In genomic region chr16:30756781-30757100, GRCh38 we compare ENCODE assay signal across 18 cellular contexts. TPM values are rescaled to one million over a fixed set of nuclear protein-coding genes. Genes with fewer than 3 reads are reported as not detected.
DNase-seq lines count a peak whose midpoint lies in the region; ATAC-seq, FAIRE-seq and TF ChIP-seq lines count a peak whose summit lies in the region.
"Had no signal": no experiment of that assay in that cellular context is flagged by ENCODE, and none has a peak within 500 bp of the region (broad histone marks: within the 10 kb centered on the region; RNA-seq: fewer than 3 reads in every experiment).

No MANE protein-coding gene starts in this region.

- no peak overlapping the region for H3K4me2 ChIP-seq in K562 (ENCODE audit: insufficient read depth, low read length)
- H3K4me2 ChIP-seq: BLaER1 had no signal

- intact Hi-C loops in K562 (cut with micrococcal nuclease): no loop called here

- no peak overlapping the region for H3K4me3 ChIP-seq in K562
- H3K4me3 ChIP-seq: BLaER1, GM23248 had no signal

- no peak for DNase-seq in T-helper 1 cell
- DNase-seq in K562 (ENCODE audit: extremely low read depth in 1 of 4, low spot score in 3 of 4): no peak
- no peak for DNase-seq in neural crest cell (ENCODE audit: low read depth, low spot score)
- no peak for DNase-seq in T1000 (lab: John Stamatoyannopoulos, UW)
- DNase-seq in naive thymus-derived CD8-positive, alpha-beta T cell: no peak
- DNase-seq: 8988T; AML-193; Caco-2; CD8-positive, alpha-beta memory T cell; DND-41; GF-D8; GM23248 had no signal

- TF ChIP-seq CTCF in 22Rv1 (IDR thresholded peaks at IDR 0.05) (no peak), K562 (IDR thresholded peaks at IDR 0.05 in 2 of 3, conservative IDR thresholded peaks at IDR 0.05 in 1 of 3; ENCODE audit: insufficient read depth in 2 of 3, low read depth in 1 of 3, low read length in 3 of 3) (no peak), neural crest cell (conservative IDR thresholded peaks at IDR 0.05) (no peak)

- no peaks in the 10 kb centered on the region for H3K9me1 ChIP-seq in K562 (ENCODE audit: control insufficient read depth, insufficient read depth, low read length)

- CTCF ChIA-PET in K562 (lab: Yijun Ruan, JAX; ENCODE audit: low intra/inter-chr PET ratio): no interaction called here

- no TSS peak for BruUV-seq in K562 (replicated peaks; lab: Mats Ljungman, UMichigan)

- no peak overlapping the region; a peak in 1 of 4 replicates for H3K9ac ChIP-seq in K562 (ENCODE audit: insufficient read depth in 1 of 2, low read depth in 2 of 2, low read length in 2 of 2)
- H3K9ac ChIP-seq: BLaER1, GM23248 had no signal

- no peak overlapping the region for H2AFZ ChIP-seq in K562 (ENCODE audit: low read depth, low read length)
- H2AFZ ChIP-seq: GM23248 had no signal

- no peaks in the 10 kb centered on the region for H3K27me3 ChIP-seq in K562 (ENCODE audit: control insufficient read depth in 2 of 2, insufficient read depth in 2 of 2, low read length in 2 of 2)
- H3K27me3 ChIP-seq: BLaER1 had no signal

- H3K27ac Mint-ChIP-seq in T-helper 1 cell treated with Interleukin-12 subunit alpha and Interleukin-12 subunit beta and Interleukin-4 antibody, amounts not matched to agents 30 μg/mL and 1 μg/mL, for 36 hours: peak overlapping the region; percentile 67
- H3K27ac Mint-ChIP-seq in neural crest cell (ENCODE audit: unreplicated experiment): no peak overlapping the region
- no peak overlapping the region for H3K27ac Mint-ChIP-seq in naive thymus-derived CD8-positive, alpha-beta T cell

- H3K4me3 Mint-ChIP-seq in T-helper 1 cell treated with Interleukin-12 subunit alpha and Interleukin-12 subunit beta and Interleukin-4 antibody, amounts not matched to agents 30 μg/mL and 1 μg/mL, for 36 hours: no peak overlapping the region
- H3K4me3 Mint-ChIP-seq in neural crest cell: peak overlapping the region; percentile 58
- no peak overlapping the region for H3K4me3 Mint-ChIP-seq in naive thymus-derived CD8-positive, alpha-beta T cell

- POLR2A ChIA-PET in K562 (lab: Yijun Ruan, JAX): interaction anchor here (0.6 to 2.0 kb wide), 5 partner anchors 9 to 100 kb away, joined by 3 to 9 read pairs (median 3); partner anchors contain the start of genes PHKG2 and SRCAP
- POLR2A ChIA-PET in naive thymus-derived CD8-positive, alpha-beta T cell (lab: Charles Lee): interaction anchor here (0.8 kb wide), 1 partner anchor 9 kb away, joined by 4 read pairs; the partner anchor contains the start of gene PHKG2

- H4K20me1 ChIP-seq in K562 (replicated peaks; ENCODE audit: control insufficient read depth, insufficient read depth, low read length): no peaks in the 10 kb centered on the region
- H4K20me1 ChIP-seq: BLaER1 had no signal

- in situ Hi-C loops in K562 (cut with MboI): no loop called here

- no peak for FAIRE-seq in K562 (lab: Jason Lieb, UNC)
- FAIRE-seq: H54 had no signal

- H3K9me3 ChIP-seq in K562 (replicated peaks; ENCODE audit: control insufficient read depth, insufficient read depth, low read depth, low read length): no peaks in the 10 kb centered on the region
- H3K9me3 ChIP-seq: BLaER1, Caco-2 had no signal

- peaks cover 8% of the 10 kb centered on the region for H3K36me3 Mint-ChIP-seq in T-helper 1 cell treated with Interleukin-12 subunit alpha and Interleukin-12 subunit beta and Interleukin-4 antibody, amounts not matched to agents 30 μg/mL and 1 μg/mL, for 36 hours (ENCODE audit: low read depth)
- H3K36me3 Mint-ChIP-seq in neural crest cell (ENCODE audit: low read depth): no peaks in the 10 kb centered on the region
- peaks cover 0 to 33% (median 5%) of the 10 kb centered on the region in 3 donors for H3K36me3 Mint-ChIP-seq in naive thymus-derived CD8-positive, alpha-beta T cell

- peaks cover 8 to 20% of the 10 kb centered on the region in 2 experiments; a peak in 3 of 5 replicates for H3K4me1 ChIP-seq in K562 (replicated peaks in 1 of 2; ENCODE audit: control insufficient read depth in 2 of 2, insufficient read depth in 2 of 2, low read length in 2 of 2)

- H3K36me3 ChIP-seq in K562 (ENCODE audit: control insufficient read depth, insufficient read depth, low read length): peaks cover 79% of the 10 kb centered on the region

- H3K9me3 Mint-ChIP-seq in T-helper 1 cell treated with Interleukin-12 subunit alpha and Interleukin-12 subunit beta and Interleukin-4 antibody, amounts not matched to agents 30 μg/mL and 1 μg/mL, for 36 hours: no peaks in the 10 kb centered on the region
- no peaks in the 10 kb centered on the region for H3K9me3 Mint-ChIP-seq in neural crest cell
- H3K9me3 Mint-ChIP-seq in naive thymus-derived CD8-positive, alpha-beta T cell: no peaks in the 10 kb centered on the region
- H3K9me3 Mint-ChIP-seq: CD8-positive, alpha-beta memory T cell had no signal

- H3K27ac ChIP-seq in 22Rv1 (peak overlapping the region; percentile 10; the same call in 1 of the 2 replicates), K562 (ENCODE audit: extremely low read depth, low read depth, low read length) (no peak overlapping the region)
- H3K27ac ChIP-seq: BLaER1, GM23248 had no signal

- 94% methylated on average over 7 of the region's 13 CpGs for WGBS in K562 (ENCODE audit: insufficient coverage, low coverage, missing lambda C conversion rate)

- peaks cover 8% of the 10 kb centered on the region for H3K4me1 Mint-ChIP-seq in T-helper 1 cell treated with Interleukin-12 subunit alpha and Interleukin-12 subunit beta and Interleukin-4 antibody, amounts not matched to agents 30 μg/mL and 1 μg/mL, for 36 hours (ENCODE audit: low read depth)
- H3K4me1 Mint-ChIP-seq in neural crest cell: peaks cover 11% of the 10 kb centered on the region
- H3K4me1 Mint-ChIP-seq in naive thymus-derived CD8-positive, alpha-beta T cell: peaks cover 6 to 21% (median 11%) of the 10 kb centered on the region in 4 donors

- TF ChIP-seq POLR2A in K562 (conservative IDR thresholded peaks at IDR 0.05): no peak

- H3K27me3 Mint-ChIP-seq in T-helper 1 cell treated with Interleukin-12 subunit alpha and Interleukin-12 subunit beta and Interleukin-4 antibody, amounts not matched to agents 30 μg/mL and 1 μg/mL, for 36 hours (ENCODE audit: low read depth): no peaks in the 10 kb centered on the region
- H3K27me3 Mint-ChIP-seq in neural crest cell (ENCODE audit: low read depth): no peaks in the 10 kb centered on the region
- H3K27me3 Mint-ChIP-seq in naive thymus-derived CD8-positive, alpha-beta T cell: no peaks in the 10 kb centered on the region
- H3K27me3 Mint-ChIP-seq: CD8-positive, alpha-beta memory T cell had no signal

- no peak for TF ChIP-seq EP300 in K562 (IDR thresholded peaks at IDR 0.05; ENCODE audit: low read length)

- H3K79me2 ChIP-seq in K562 (ENCODE audit: control insufficient read depth, insufficient read depth, low read length): peaks cover 14% of the 10 kb centered on the region; the same call in 2 of the 3 replicates

- ATAC-seq in K562 (no peak), HG02938 (IDR thresholded peaks at IDR 0.05; ENCODE audit: unreplicated experiment) (no peak)
- ATAC-seq in naive thymus-derived CD8-positive, alpha-beta T cell: no peak
- ATAC-seq: HCT116 had no signal

- no peak for TF ChIP-seq RAD21 in K562 (CRISPR knock-in tag; conservative IDR thresholded peaks at IDR 0.05 in 1 of 2, IDR thresholded peaks at IDR 0.05 in 1 of 2)

RNA-seq across cellular contexts. Expression of gene CFAP119, which starts 5.1 kb away (rescaled TPM):
- 23.0 and 52.3 TPM in 2 replicates for total RNA-seq in K562 (2011; cell fraction: chromatin; rRNA removed; ENCODE audit: low replicate concordance)
- 44.0 and 46.5 TPM in 2 replicates for total RNA-seq in K562 (2011; cell fraction: nucleolus; rRNA removed)
- 24.7 and 39.0 TPM in 2 replicates for total RNA-seq in K562 (2011; cell fraction: nucleoplasm; rRNA removed)
- total RNA-seq in K562 (2014; rRNA removed) (16.1 and 18.5 TPM in 2 replicates), K562 (2014; rRNA removed; fragmentation: Illumina TruSeq; extraction: Trizol) (4.2 and 6.1 TPM in 2 replicates), K562 (2015; rRNA removed; fragmentation: Illumina TruSeq; extraction: Trizol) (7.0 and 7.4 TPM in 2 replicates), K562 (2021) (18.4 and 20.0 TPM in 2 replicates), neural crest cell (14.4 and 18.5 TPM in 2 replicates)
- polyA plus RNA-seq in K562 (2011; rRNA removed) (13.5 and 16.3 TPM in 2 replicates), K562 (2014; fragmentation: Illumina TruSeq; extraction: Trizol) (9.0 and 9.6 TPM in 2 replicates), K562 (2014; fragmentation: Nextera tagmentation; extraction: Ambion mirVana) (1 to 10 TPM; 5.5 to 6.2 TPM), K562 (2014; rRNA removed) (33.7 and 38.2 TPM in 2 replicates)
- 10.6 and 19.6 TPM in 2 replicates for polyA plus RNA-seq in K562 (2011; cell fraction: cytosol; rRNA removed)
- polyA plus RNA-seq in K562 (2011; cell fraction: nucleus; rRNA removed): 107 and 225 TPM in 2 replicates
- 14.9 and 20.9 TPM in 2 replicates for polyA plus RNA-seq in K562 (2012)
- polyA minus RNA-seq in K562 (2011; rRNA and poly(A)+ RNA removed): 1.2 and 2.5 TPM in 2 replicates
- 3.8 and 4.2 TPM in 2 replicates for polyA minus RNA-seq in K562 (2011; cell fraction: cytosol; rRNA and poly(A)+ RNA removed)
- 16.9 and 21.3 TPM in 2 replicates for polyA minus RNA-seq in K562 (2011; cell fraction: nucleus; rRNA and poly(A)+ RNA removed)
- total RNA-seq in naive thymus-derived CD8-positive, alpha-beta T cell: 1 to 10 TPM; 2.0 to 4.1 TPM
- polyA plus RNA-seq in naive thymus-derived CD8-positive, alpha-beta T cell: under 1 TPM; 0.11 to 0.38 (median 0.31) TPM

RNA-seq across cellular contexts. Expression of gene RNF40, which starts 5.4 kb away (rescaled TPM):
- 149 and 268 TPM in 2 replicates for total RNA-seq in K562 (2011; cell fraction: chromatin; rRNA removed; ENCODE audit: low replicate concordance)
- 112 and 115 TPM in 2 replicates for total RNA-seq in K562 (2011; cell fraction: nucleolus; rRNA removed)
- 105 and 116 TPM in 2 replicates for total RNA-seq in K562 (2011; cell fraction: nucleoplasm; rRNA removed)
- 81.9 and 95.6 TPM in 2 replicates for total RNA-seq in K562 (2014; rRNA removed)
- 73.7 and 81.5 TPM in 2 replicates for total RNA-seq in K562 (2014; rRNA removed; fragmentation: Illumina TruSeq; extraction: Trizol)
- 76.4 and 82.9 TPM in 2 replicates for total RNA-seq in K562 (2015; rRNA removed; fragmentation: Illumina TruSeq; extraction: Trizol)
- total RNA-seq in K562 (2021): 124 and 129 TPM in 2 replicates
- 91.7 and 97.8 TPM in 2 replicates for polyA plus RNA-seq in K562 (2011; rRNA removed)
- 60.8 and 77.4 TPM in 2 replicates for polyA plus RNA-seq in K562 (2011; cell fraction: cytosol; rRNA removed)
- polyA plus RNA-seq in K562 (2011; cell fraction: nucleus; rRNA removed): 137 and 170 TPM in 2 replicates
- 78.5 and 80.4 TPM in 2 replicates for polyA plus RNA-seq in K562 (2012)
- polyA plus RNA-seq in K562 (2014; fragmentation: Illumina TruSeq; extraction: Trizol): 107 and 115 TPM in 2 replicates
- 1 to 10 TPM; 6.2 to 9.1 TPM for polyA plus RNA-seq in K562 (2014; fragmentation: Nextera tagmentation; extraction: Ambion mirVana)
- polyA plus RNA-seq in K562 (2014; rRNA removed): 68.2 and 75.6 TPM in 2 replicates
- 89.9 and 91.7 TPM in 2 replicates for polyA minus RNA-seq in K562 (2011; rRNA and poly(A)+ RNA removed)
- polyA minus RNA-seq in K562 (2011; cell fraction: cytosol; rRNA and poly(A)+ RNA removed): 61.7 and 77.1 TPM in 2 replicates
- 39.2 and 51.2 TPM in 2 replicates for polyA minus RNA-seq in K562 (2011; cell fraction: nucleus; rRNA and poly(A)+ RNA removed)
- 154 and 157 TPM in 2 replicates for total RNA-seq in neural crest cell
- 100 to 1,000 TPM; 112 to 114 TPM for total RNA-seq in naive thymus-derived CD8-positive, alpha-beta T cell
- polyA plus RNA-seq in naive thymus-derived CD8-positive, alpha-beta T cell: 10 to 100 TPM; 24.4 to 52.4 (median 27.2) TPM

RNA-seq across cellular contexts. Expression of gene PHKG2, which starts 8.5 kb away (rescaled TPM):
- total RNA-seq in K562 (2011; cell fraction: chromatin; rRNA removed; ENCODE audit: low replicate concordance): 128 and 290 TPM in 2 replicates
- 161 and 163 TPM in 2 replicates for total RNA-seq in K562 (2011; cell fraction: nucleolus; rRNA removed)
- total RNA-seq in K562 (2011; cell fraction: nucleoplasm; rRNA removed): 157 and 194 TPM in 2 replicates
- total RNA-seq in K562 (2014; rRNA removed) (30.7 and 45.9 TPM in 2 replicates), K562 (2014; rRNA removed; fragmentation: Illumina TruSeq; extraction: Trizol) (18.3 and 21.2 TPM in 2 replicates), K562 (2015; rRNA removed; fragmentation: Illumina TruSeq; extraction: Trizol) (23.9 and 25.2 TPM in 2 replicates), K562 (2021) (39.7 and 40.7 TPM in 2 replicates), neural crest cell (39.2 and 40.8 TPM in 2 replicates)
- polyA plus RNA-seq in K562 (2011; rRNA removed) (44.1 and 54.4 TPM in 2 replicates), K562 (2014; fragmentation: Illumina TruSeq; extraction: Trizol) (39.2 and 41.0 TPM in 2 replicates), K562 (2014; fragmentation: Nextera tagmentation; extraction: Ambion mirVana) (10 to 100 TPM in 1 of 2 experiments, 1 to 10 TPM in 1; 5.8 to 14.1 TPM), K562 (2014; rRNA removed) (50.4 and 54.2 TPM in 2 replicates)
- 44.6 and 56.8 TPM in 2 replicates for polyA plus RNA-seq in K562 (2011; cell fraction: cytosol; rRNA removed)
- polyA plus RNA-seq in K562 (2011; cell fraction: nucleus; rRNA removed): 182 and 233 TPM in 2 replicates
- polyA plus RNA-seq in K562 (2012): 30.6 and 41.6 TPM in 2 replicates
- polyA minus RNA-seq in K562 (2011; rRNA and poly(A)+ RNA removed): 19.6 and 26.2 TPM in 2 replicates
- polyA minus RNA-seq in K562 (2011; cell fraction: cytosol; rRNA and poly(A)+ RNA removed): 14.9 and 17.4 TPM in 2 replicates
- 36.2 and 39.6 TPM in 2 replicates for polyA minus RNA-seq in K562 (2011; cell fraction: nucleus; rRNA and poly(A)+ RNA removed)
- total RNA-seq in naive thymus-derived CD8-positive, alpha-beta T cell: 10 to 100 TPM; 50.2 to 53.7 TPM
- polyA plus RNA-seq in naive thymus-derived CD8-positive, alpha-beta T cell: 10 to 100 TPM; 39.7 to 43.1 (median 40.6) TPM

RNA-seq across cellular contexts. Expression of gene ZNF629, which starts 30.3 kb away (rescaled TPM):
- 6.8 and 16.5 TPM in 2 replicates for total RNA-seq in K562 (2011; cell fraction: chromatin; rRNA removed; ENCODE audit: low replicate concordance)
- 8.6 and 11.3 TPM in 2 replicates for total RNA-seq in K562 (2011; cell fraction: nucleolus; rRNA removed)
- total RNA-seq in K562 (2011; cell fraction: nucleoplasm; rRNA removed): 6.7 and 7.3 TPM in 2 replicates
- 13.8 and 14.9 TPM in 2 replicates for total RNA-seq in K562 (2014; rRNA removed)
- total RNA-seq in K562 (2014; rRNA removed; fragmentation: Illumina TruSeq; extraction: Trizol): 6.7 and 7.3 TPM in 2 replicates
- total RNA-seq in K562 (2015; rRNA removed; fragmentation: Illumina TruSeq; extraction: Trizol): 9.2 and 10.0 TPM in 2 replicates
- 16.5 and 18.8 TPM in 2 replicates for total RNA-seq in K562 (2021)
- 2.6 and 4.4 TPM in 2 replicates for polyA plus RNA-seq in K562 (2011; rRNA removed)
- polyA plus RNA-seq in K562 (2011; cell fraction: cytosol; rRNA removed): 4.0 and 5.6 TPM in 2 replicates
- polyA plus RNA-seq in K562 (2011; cell fraction: nucleus; rRNA removed): 7.1 and 10.9 TPM in 2 replicates
- 12.0 and 13.0 TPM in 2 replicates for polyA plus RNA-seq in K562 (2012)
- polyA plus RNA-seq in K562 (2014; fragmentation: Illumina TruSeq; extraction: Trizol): 11.6 and 12.4 TPM in 2 replicates
- polyA plus RNA-seq in K562 (2014; fragmentation: Nextera tagmentation; extraction: Ambion mirVana): under 1 TPM; 0.44 to 0.66 TPM
- polyA plus RNA-seq in K562 (2014; rRNA removed): 6.1 and 7.4 TPM in 2 replicates
- polyA minus RNA-seq in K562 (2011; rRNA and poly(A)+ RNA removed): 4.2 and 5.3 TPM in 2 replicates
- polyA minus RNA-seq in K562 (2011; cell fraction: cytosol; rRNA and poly(A)+ RNA removed): 9.2 and 9.8 TPM in 2 replicates
- 8.3 and 11.2 TPM in 2 replicates for polyA minus RNA-seq in K562 (2011; cell fraction: nucleus; rRNA and poly(A)+ RNA removed)
- total RNA-seq in neural crest cell: 41.0 and 41.4 TPM in 2 replicates
- total RNA-seq in naive thymus-derived CD8-positive, alpha-beta T cell: 1 to 10 TPM; 9.3 to 10.0 TPM
- polyA plus RNA-seq in naive thymus-derived CD8-positive, alpha-beta T cell: 1 to 10 TPM in 1 of 3 donors, under 1 TPM in 2; 0.17 to 2.5 (median 0.91) TPM

RNA-seq across cellular contexts. Expression of gene SRCAP, which starts 57.8 kb away (rescaled TPM):
- 89.8 and 132 TPM in 2 replicates for total RNA-seq in K562 (2011; cell fraction: chromatin; rRNA removed; ENCODE audit: low replicate concordance)
- 44.6 and 46.2 TPM in 2 replicates for total RNA-seq in K562 (2011; cell fraction: nucleolus; rRNA removed)
- 58.6 and 74.8 TPM in 2 replicates for total RNA-seq in K562 (2011; cell fraction: nucleoplasm; rRNA removed)
- total RNA-seq in K562 (2014; rRNA removed) (16.0 and 16.3 TPM in 2 replicates), K562 (2014; rRNA removed; fragmentation: Illumina TruSeq; extraction: Trizol) (3.5 and 3.7 TPM in 2 replicates), K562 (2015; rRNA removed; fragmentation: Illumina TruSeq; extraction: Trizol) (5.8 and 7.9 TPM in 2 replicates), K562 (2021) (58.9 and 62.6 TPM in 2 replicates), neural crest cell (94.5 and 100.0 TPM in 2 replicates)
- polyA plus RNA-seq in K562 (2011; rRNA removed) (2.2 and 6.4 TPM in 2 replicates), K562 (2014; fragmentation: Illumina TruSeq; extraction: Trizol) (14.9 and 21.0 TPM in 2 replicates), K562 (2014; fragmentation: Nextera tagmentation; extraction: Ambion mirVana) (under 1 TPM; 0.21 to 0.53 TPM), K562 (2014; rRNA removed) (11.4 and 17.0 TPM in 2 replicates)
- 1.9 and 3.2 TPM in 2 replicates for polyA plus RNA-seq in K562 (2011; cell fraction: cytosol; rRNA removed)
- 18.6 and 29.8 TPM in 2 replicates for polyA plus RNA-seq in K562 (2011; cell fraction: nucleus; rRNA removed)
- polyA plus RNA-seq in K562 (2012): 16.6 and 25.8 TPM in 2 replicates
- 11.0 and 11.9 TPM in 2 replicates for polyA minus RNA-seq in K562 (2011; rRNA and poly(A)+ RNA removed)
- polyA minus RNA-seq in K562 (2011; cell fraction: cytosol; rRNA and poly(A)+ RNA removed): 21.7 and 27.4 TPM in 2 replicates
- 17.2 and 20.0 TPM in 2 replicates for polyA minus RNA-seq in K562 (2011; cell fraction: nucleus; rRNA and poly(A)+ RNA removed)
- total RNA-seq in naive thymus-derived CD8-positive, alpha-beta T cell: 100 to 1,000 TPM; 107 to 110 TPM
- polyA plus RNA-seq in naive thymus-derived CD8-positive, alpha-beta T cell: 10 to 100 TPM in 2 of 3 donors, 1 to 10 TPM in 1; 5.2 to 31.3 (median 14.9) TPM
